Comparison of ENCODE assay signal across 11 cellular contexts in genomic region chr7:117435475-117436043, GRCh38. TPM values are rescaled to one million over a fixed set of nuclear protein-coding genes. Genes with fewer than 3 reads are reported as not detected.
DNase-seq lines count a peak whose midpoint lies in the region; ATAC-seq and TF ChIP-seq lines count a peak whose summit lies in the region.
"Had no signal": no experiment of that assay in that cellular context is flagged by ENCODE, and none has a peak within 500 bp of the region (broad histone marks: within the 10 kb centered on the region; RNA-seq: fewer than 3 reads in every experiment).

No MANE protein-coding gene starts in this region.

- H3K36me3 ChIP-seq in ascending aorta, result no peaks in the 10 kb centered on the region
- no peaks in the 10 kb centered on the region for H3K36me3 ChIP-seq in GM23338 (ENCODE audit: insufficient read depth)
- H3K36me3 ChIP-seq: SJSA1 had no signal

- no peaks in the 10 kb centered on the region for H3K9me2 ChIP-seq in GM23338 (ENCODE audit: insufficient read depth)

- no peak overlapping the region for H2AFZ ChIP-seq in GM23338

- ATAC-seq in GM18505 (IDR thresholded peaks at IDR 0.05; ENCODE audit: unreplicated experiment) (peak; percentile 95), GM21381 (IDR thresholded peaks at IDR 0.05; ENCODE audit: unreplicated experiment) (peak; percentile 86), HG03175 (IDR thresholded peaks at IDR 0.05; ENCODE audit: unreplicated experiment) (peak; percentile 94), GM23338 (no peak)
- ATAC-seq: K562 had no signal

- no peaks in the 10 kb centered on the region for H4K20me1 ChIP-seq in GM23338 (replicated peaks; ENCODE audit: insufficient read depth)

- CTCF ChIA-PET in activated CD4-positive, alpha-beta memory T cell treated with anti-CD3 and anti-CD28 coated beads, Interleukin-2, amount 10 ng/mL, durations not matched to agents 7 days and 5 days (lab: Charles Lee), result no interaction called here

- H3K9me3 Mint-ChIP-seq in GM23338, result no peaks in the 10 kb centered on the region; the same call in 2 of the 3 replicates
- H3K9me3 Mint-ChIP-seq in activated CD4-positive, alpha-beta memory T cell treated with anti-CD3 and anti-CD28 coated beads, Interleukin-2, amount 10 ng/mL, durations not matched to agents 7 days and 5 days, result no peaks in the 10 kb centered on the region

- TF ChIP-seq CTCF in epithelial cell of proximal tubule (conservative IDR thresholded peaks at IDR 0.05; ENCODE audit: low read depth, low read length) (no peak), ascending aorta (IDR thresholded peaks at IDR 0.05) (no peak), GM23338 (conservative IDR thresholded peaks at IDR 0.05; ENCODE audit: low read depth in 2 of 2) (no peak)

- DNase-seq in epithelial cell of proximal tubule (ENCODE audit: low read depth), result peak; percentile 84
- DNase-seq in ascending aorta (ENCODE audit: low spot score in 2 of 2), result no peak
- no peak for DNase-seq in GM23338 (ENCODE audit: low spot score)
- DNase-seq in MV-4-11 (lab: John Stamatoyannopoulos, UW), result no peak
- no peak for DNase-seq in activated CD4-positive, alpha-beta memory T cell treated with anti-CD3 and anti-CD28 coated beads, Interleukin-2, amount 10 ng/mL, durations not matched to agents 7 days and 5 days

- no peak overlapping the region for H3K4me2 ChIP-seq in GM23338

- no peak overlapping the region for H3K4me3 Mint-ChIP-seq in GM23338
- no peak overlapping the region for H3K4me3 Mint-ChIP-seq in activated CD4-positive, alpha-beta memory T cell treated with anti-CD3 and anti-CD28 coated beads, Interleukin-2, amount 10 ng/mL, durations not matched to agents 7 days and 5 days

- H3K27ac ChIP-seq in ascending aorta (no peak overlapping the region), GM23338 (ENCODE audit: low read depth) (no peak overlapping the region)
- H3K27ac ChIP-seq: SJSA1 had no signal

- H3K4me1 Mint-ChIP-seq in GM23338, result no peaks in the 10 kb centered on the region
- no peaks in the 10 kb centered on the region for H3K4me1 Mint-ChIP-seq in activated CD4-positive, alpha-beta memory T cell treated with anti-CD3 and anti-CD28 coated beads, Interleukin-2, amount 10 ng/mL, durations not matched to agents 7 days and 5 days

- no peak for TF ChIP-seq POLR2A in GM18505 (IDR thresholded peaks at IDR 0.05; ENCODE audit: borderline replicate concordance, extremely low read depth, insufficient read depth, insufficient read length)

- no peaks in the 10 kb centered on the region for H3K36me3 Mint-ChIP-seq in GM23338 (ENCODE audit: low read depth)
- no peaks in the 10 kb centered on the region for H3K36me3 Mint-ChIP-seq in activated CD4-positive, alpha-beta memory T cell treated with anti-CD3 and anti-CD28 coated beads, Interleukin-2, amount 10 ng/mL, durations not matched to agents 7 days and 5 days (ENCODE audit: low read depth)

- no peaks in the 10 kb centered on the region for H3K27me3 Mint-ChIP-seq in GM23338 (ENCODE audit: insufficient read depth, low read depth, poor library complexity)
- H3K27me3 Mint-ChIP-seq in activated CD4-positive, alpha-beta memory T cell treated with anti-CD3 and anti-CD28 coated beads, Interleukin-2, amount 10 ng/mL, durations not matched to agents 7 days and 5 days, result no peaks in the 10 kb centered on the region

- H3K4me3 ChIP-seq in epithelial cell of proximal tubule (ENCODE audit: low read depth, low read length), result no peak overlapping the region
- H3K4me3 ChIP-seq in ascending aorta, result no peak overlapping the region
- H3K4me3 ChIP-seq in GM23338, result no peak overlapping the region
- H3K4me3 ChIP-seq: K562, SJSA1 had no signal

- intact Hi-C loops in ascending aorta (cut with DNase I), result no loop called here

- H3K27me3 ChIP-seq in ascending aorta, result no peaks in the 10 kb centered on the region
- no peaks in the 10 kb centered on the region for H3K27me3 ChIP-seq in GM23338 (ENCODE audit: insufficient read depth)
- H3K27me3 ChIP-seq: SJSA1 had no signal

- H3K27ac Mint-ChIP-seq in GM23338, result no peak overlapping the region
- H3K27ac Mint-ChIP-seq in activated CD4-positive, alpha-beta memory T cell treated with anti-CD3 and anti-CD28 coated beads, Interleukin-2, amount 10 ng/mL, durations not matched to agents 7 days and 5 days, result no peak overlapping the region

- H3K4me1 ChIP-seq in ascending aorta, result no peaks in the 10 kb centered on the region
- no peaks in the 10 kb centered on the region; the same call in 1 of the 2 replicates for H3K4me1 ChIP-seq in GM23338 (ENCODE audit: insufficient read depth)
- H3K4me1 ChIP-seq: SJSA1 had no signal

- no peaks in the 10 kb centered on the region for H3K9me3 ChIP-seq in ascending aorta
- H3K9me3 ChIP-seq: SJSA1 had no signal

- POLR2A ChIA-PET in activated CD4-positive, alpha-beta memory T cell treated with anti-CD3 and anti-CD28 coated beads, Interleukin-2, amount 10 ng/mL, durations not matched to agents 7 days and 5 days (lab: Charles Lee), result no interaction called here

- no peaks in the 10 kb centered on the region for H3K79me2 ChIP-seq in GM23338 (replicated peaks; ENCODE audit: insufficient read depth)

- no peaks in the 10 kb centered on the region for H3F3A ChIP-seq in GM23338 (replicated peaks; ENCODE audit: low read depth)

TF ChIP-seq in GM23338, 12 proteins besides CTCF, POLR2A, EP300 and RAD21:
- TF ChIP-seq ZNF331 (CRISPR knock-in tag; IDR thresholded peaks at IDR 0.05; ENCODE audit: low read depth) (no peak), ZNF114 (CRISPR knock-in tag; IDR thresholded peaks at IDR 0.05) (no peak)
- TF ChIP-seq, protein P1, sequence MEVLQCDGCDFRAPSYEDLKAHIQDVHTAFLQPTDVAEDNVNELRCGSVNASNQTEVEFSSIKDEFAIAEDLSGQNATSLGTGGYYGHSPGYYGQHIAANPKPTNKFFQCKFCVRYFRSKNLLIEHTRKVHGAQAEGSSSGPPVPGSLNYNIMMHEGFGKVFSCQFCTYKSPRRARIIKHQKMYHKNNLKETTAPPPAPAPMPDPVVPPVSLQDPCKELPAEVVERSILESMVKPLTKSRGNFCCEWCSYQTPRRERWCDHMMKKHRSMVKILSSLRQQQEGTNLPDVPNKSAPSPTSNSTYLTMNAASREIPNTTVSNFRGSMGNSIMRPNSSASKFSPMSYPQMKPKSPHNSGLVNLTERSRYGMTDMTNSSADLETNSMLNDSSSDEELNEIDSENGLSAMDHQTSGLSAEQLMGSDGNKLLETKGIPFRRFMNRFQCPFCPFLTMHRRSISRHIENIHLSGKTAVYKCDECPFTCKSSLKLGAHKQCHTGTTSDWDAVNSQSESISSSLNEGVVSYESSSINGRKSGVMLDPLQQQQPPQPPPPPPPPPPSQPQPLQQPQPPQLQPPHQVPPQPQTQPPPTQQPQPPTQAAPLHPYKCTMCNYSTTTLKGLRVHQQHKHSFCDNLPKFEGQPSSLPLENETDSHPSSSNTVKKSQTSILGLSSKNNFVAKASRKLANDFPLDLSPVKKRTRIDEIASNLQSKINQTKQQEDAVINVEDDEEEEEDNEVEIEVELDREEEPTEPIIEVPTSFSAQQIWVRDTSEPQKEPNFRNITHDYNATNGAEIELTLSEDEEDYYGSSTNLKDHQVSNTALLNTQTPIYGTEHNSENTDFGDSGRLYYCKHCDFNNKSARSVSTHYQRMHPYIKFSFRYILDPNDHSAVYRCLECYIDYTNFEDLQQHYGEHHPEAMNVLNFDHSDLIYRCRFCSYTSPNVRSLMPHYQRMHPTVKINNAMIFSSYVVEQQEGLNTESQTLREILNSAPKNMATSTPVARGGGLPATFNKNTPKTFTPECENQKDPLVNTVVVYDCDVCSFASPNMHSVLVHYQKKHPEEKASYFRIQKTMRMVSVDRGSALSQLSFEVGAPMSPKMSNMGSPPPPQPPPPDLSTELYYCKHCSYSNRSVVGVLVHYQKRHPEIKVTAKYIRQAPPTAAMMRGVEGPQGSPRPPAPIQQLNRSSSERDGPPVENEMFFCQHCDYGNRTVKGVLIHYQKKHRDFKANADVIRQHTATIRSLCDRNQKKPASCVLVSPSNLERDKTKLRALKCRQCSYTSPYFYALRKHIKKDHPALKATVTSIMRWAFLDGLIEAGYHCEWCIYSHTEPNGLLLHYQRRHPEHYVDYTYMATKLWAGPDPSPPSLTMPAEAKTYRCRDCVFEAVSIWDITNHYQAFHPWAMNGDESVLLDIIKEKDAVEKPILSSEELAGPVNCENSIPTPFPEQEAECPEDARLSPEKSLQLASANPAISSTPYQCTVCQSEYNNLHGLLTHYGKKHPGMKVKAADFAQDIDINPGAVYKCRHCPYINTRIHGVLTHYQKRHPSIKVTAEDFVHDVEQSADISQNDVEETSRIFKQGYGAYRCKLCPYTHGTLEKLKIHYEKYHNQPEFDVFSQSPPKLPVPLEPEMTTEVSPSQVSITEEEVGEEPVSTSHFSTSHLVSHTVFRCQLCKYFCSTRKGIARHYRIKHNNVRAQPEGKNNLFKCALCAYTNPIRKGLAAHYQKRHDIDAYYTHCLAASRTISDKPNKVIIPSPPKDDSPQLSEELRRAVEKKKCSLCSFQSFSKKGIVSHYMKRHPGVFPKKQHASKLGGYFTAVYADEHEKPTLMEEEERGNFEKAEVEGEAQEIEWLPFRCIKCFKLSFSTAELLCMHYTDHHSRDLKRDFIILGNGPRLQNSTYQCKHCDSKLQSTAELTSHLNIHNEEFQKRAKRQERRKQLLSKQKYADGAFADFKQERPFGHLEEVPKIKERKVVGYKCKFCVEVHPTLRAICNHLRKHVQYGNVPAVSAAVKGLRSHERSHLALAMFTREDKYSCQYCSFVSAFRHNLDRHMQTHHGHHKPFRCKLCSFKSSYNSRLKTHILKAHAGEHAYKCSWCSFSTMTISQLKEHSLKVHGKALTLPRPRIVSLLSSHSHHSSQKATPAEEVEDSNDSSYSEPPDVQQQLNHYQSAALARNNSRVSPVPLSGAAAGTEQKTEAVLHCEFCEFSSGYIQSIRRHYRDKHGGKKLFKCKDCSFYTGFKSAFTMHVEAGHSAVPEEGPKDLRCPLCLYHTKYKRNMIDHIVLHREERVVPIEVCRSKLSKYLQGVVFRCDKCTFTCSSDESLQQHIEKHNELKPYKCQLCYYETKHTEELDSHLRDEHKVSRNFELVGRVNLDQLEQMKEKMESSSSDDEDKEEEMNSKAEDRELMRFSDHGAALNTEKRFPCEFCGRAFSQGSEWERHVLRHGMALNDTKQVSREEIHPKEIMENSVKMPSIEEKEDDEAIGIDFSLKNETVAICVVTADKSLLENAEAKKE (CRISPR knock-in tag; IDR thresholded peaks at IDR 0.05), result no peak

RNA-seq across cellular contexts. Expression of gene ASZ1, which starts 8.3 kb away (rescaled TPM):
- total RNA-seq in epithelial cell of proximal tubule, result not detected in 2 replicates
- total RNA-seq in ascending aorta, result not detected
- total RNA-seq in GM23338 (2014; rRNA removed; shearing (Covaris generic)), result not detected in 2 replicates
- not detected in 2 replicates for polyA plus RNA-seq in GM23338 (2016; fragmentation: Nextera tagmentation; extraction: Ambion mirVana)
- total RNA-seq in activated CD4-positive, alpha-beta memory T cell treated with anti-CD3 and anti-CD28 coated beads, Interleukin-2, amount 10 ng/mL, durations not matched to agents 7 days and 5 days, result not detected
- total RNA-seq: K562, osteocyte, SJSA1 had no signal
- polyA plus RNA-seq: K562 had no signal

RNA-seq across cellular contexts. Expression of gene CFTR, which starts 44.3 kb away (rescaled TPM):
- total RNA-seq in epithelial cell of proximal tubule (0.29 and 0.98 TPM in 2 replicates), ascending aorta (0.21 TPM)
- 0.78 and 1.2 TPM in 2 replicates for total RNA-seq in GM23338 (2014; rRNA removed; shearing (Covaris generic))
- 0.24 and 0.45 TPM in 2 replicates for polyA plus RNA-seq in GM23338 (2016; fragmentation: Nextera tagmentation; extraction: Ambion mirVana)
- total RNA-seq in activated CD4-positive, alpha-beta memory T cell treated with anti-CD3 and anti-CD28 coated beads, Interleukin-2, amount 10 ng/mL, durations not matched to agents 7 days and 5 days, result not detected
- total RNA-seq: osteocyte had no signal
- polyA plus RNA-seq: K562 had no signal
